ENCODE assay signal across 15 cellular contexts in the genomic region with DNA sequence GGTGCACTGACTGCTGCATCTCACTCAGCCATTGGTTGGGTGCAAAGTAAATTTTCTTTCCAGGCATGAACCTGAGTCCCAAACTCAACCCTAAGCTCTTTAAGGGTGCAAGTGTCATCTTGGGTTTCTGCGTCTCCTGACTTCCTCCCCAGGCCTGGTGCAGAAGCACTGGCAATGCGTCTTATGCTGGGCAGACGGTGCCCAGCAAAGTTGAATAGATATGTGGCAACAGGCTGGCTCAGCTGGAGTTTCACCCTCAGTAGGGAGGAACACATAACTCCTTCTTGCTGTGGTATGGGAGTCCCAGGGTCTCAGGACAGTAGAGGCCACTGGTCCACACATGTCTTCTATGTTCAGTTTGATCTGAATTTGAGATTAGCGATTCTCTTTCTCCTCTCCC.
A peak's percentile ranks its signal among the peaks of the same experiment; 100 is the strongest.
DNase-seq lines count a peak whose midpoint lies in the region; ATAC-seq, FAIRE-seq and TF ChIP-seq lines count a peak whose summit lies in the region.
"Had no signal": no experiment of that assay in that cellular context is flagged by ENCODE, and none has a peak within 500 bp of the region (broad histone marks: within the 10 kb centered on the region; RNA-seq: fewer than 3 reads in every experiment).

No MANE protein-coding gene starts in this region.

- H3K79me2 ChIP-seq in trophoblast cell (ENCODE audit: control insufficient read depth, insufficient read depth, low read length, poor library complexity): no peaks in the 10 kb centered on the region

- H3K36me3 Mint-ChIP-seq in MCF 10A (ENCODE audit: insufficient read depth, unreplicated experiment): no peaks in the 10 kb centered on the region
- H3K36me3 Mint-ChIP-seq: naive thymus-derived CD4-positive, alpha-beta T cell had no signal

- BruUV-seq in MCF 10A (replicated peaks; lab: Mats Ljungman, UMichigan): no TSS peak

- no peak overlapping the region for H3K18ac ChIP-seq in trophoblast cell (ENCODE audit: low read length)

- H3K9ac ChIP-seq in trophoblast cell (ENCODE audit: low read length): no peak overlapping the region

- TF ChIP-seq CTCF in breast epithelium (IDR thresholded peaks at IDR 0.05): no peak
- no peak for TF ChIP-seq CTCF in MCF 10A (IDR thresholded peaks at IDR 0.05; ENCODE audit: unreplicated experiment)

- intact Hi-C loops in breast epithelium (cut with DNase I; ENCODE audit: low total_unique reads): no loop called here
- intact Hi-C loops in MCF 10A (cut with micrococcal nuclease): loop anchor here (5.0 kb wide), 2 partner anchors 87 to 442 kb away; no protein-coding TSS in a partner anchor
- intact Hi-C loops in Right ventricle myocardium superior (cut with DNase I): loop anchor here (10.0 kb wide), 2 partner anchors 310 to 980 kb away; no protein-coding TSS in a partner anchor

- no peak for TF ChIP-seq POLR2A in breast epithelium (IDR thresholded peaks at IDR 0.05)

- no peaks in the 10 kb centered on the region for H3K4me1 ChIP-seq in breast epithelium
- peaks cover 7 to 14% of the 10 kb centered on the region in 2 experiments for H3K4me1 ChIP-seq in trophoblast cell (ENCODE audit: control insufficient read depth in 1 of 2, insufficient read depth in 2 of 2, low read length in 2 of 2)
- H3K4me1 ChIP-seq: SJSA1 had no signal

- FAIRE-seq in urothelium cell line (lab: Jason Lieb, UNC): peak; percentile 27
- FAIRE-seq: GM12891, TTC549 had no signal

- H3K36me3 ChIP-seq in breast epithelium: no peaks in the 10 kb centered on the region
- no peaks in the 10 kb centered on the region for H3K36me3 ChIP-seq in trophoblast cell (ENCODE audit: control insufficient read depth in 1 of 2, insufficient read depth in 2 of 2, low read length in 2 of 2)
- H3K36me3 ChIP-seq: left lung, SJSA1 had no signal

- no peaks in the 10 kb centered on the region for H3K9me3 ChIP-seq in breast epithelium
- H3K9me3 ChIP-seq in trophoblast cell (ENCODE audit: insufficient read depth, low read depth, low read length): peaks cover 3% of the 10 kb centered on the region
- H3K9me3 ChIP-seq: left lung, SJSA1 had no signal

- H3K27ac ChIP-seq in breast epithelium: peak overlapping the region; percentile 48 to 52
- H3K27ac ChIP-seq in trophoblast cell (ENCODE audit: low read depth, low read length): no peak overlapping the region
- H3K27ac ChIP-seq: SJSA1 had no signal

- H2BK5ac ChIP-seq in trophoblast cell (ENCODE audit: low read depth, low read length, poor library complexity): no peak overlapping the region

- H3K79me1 ChIP-seq in trophoblast cell (ENCODE audit: low read length): peaks cover 15% of the 10 kb centered on the region

- POLR2A ChIA-PET in MCF 10A (lab: Yijun Ruan, JAX): no interaction called here

- H4K91ac ChIP-seq in trophoblast cell (ENCODE audit: low read depth, low read length): peak overlapping the region; percentile 50

- no peak overlapping the region for H2AK5ac ChIP-seq in trophoblast cell (ENCODE audit: low read length)

- DNase-seq in breast epithelium (ENCODE audit: low spot score in 2 of 2): no peak
- no peak for DNase-seq in MCF 10A (ENCODE audit: unreplicated experiment)
- DNase-seq in Right ventricle myocardium superior: no peak
- no peak for DNase-seq in trophoblast cell
- no peak for DNase-seq in urothelium cell line (ENCODE audit: low spot score)
- no peak for DNase-seq in NAMALWA (ENCODE audit: low spot score)
- no peak for DNase-seq in dedifferentiated amniotic fluid mesenchymal stem cell (ENCODE audit: extremely low spot score)
- DNase-seq: naive thymus-derived CD4-positive, alpha-beta T cell; NCI-H1436 treated with DMSO at 0.1 percent for 48 hours; stimulated activated naive CD4-positive, alpha-beta T cell treated with Interleukin-2 at 50 U/mL for 16 hours had no signal

- no peak overlapping the region for H3K23ac ChIP-seq in trophoblast cell (ENCODE audit: low read length)

- H4K8ac ChIP-seq in trophoblast cell (ENCODE audit: low read depth, low read length): no peak overlapping the region

- CTCF ChIA-PET in MCF 10A (lab: Yijun Ruan, JAX): interaction anchor here (0.6 to 1.1 kb wide), 4 partner anchors 20 to 985 kb away, joined by 3 to 4 read pairs (median 4); no protein-coding TSS in a partner anchor

- H3K27me3 Mint-ChIP-seq in MCF 10A (ENCODE audit: insufficient read depth, unreplicated experiment): peaks cover 61% of the 10 kb centered on the region

- H4K12ac ChIP-seq in trophoblast cell (ENCODE audit: low read depth, low read length): no peak overlapping the region

- H3K27me3 ChIP-seq in breast epithelium: no peaks in the 10 kb centered on the region
- no peaks in the 10 kb centered on the region for H3K27me3 ChIP-seq in trophoblast cell (ENCODE audit: insufficient read depth, low read length)
- H3K27me3 ChIP-seq: left lung, SJSA1 had no signal

- H3K4me1 Mint-ChIP-seq in MCF 10A (ENCODE audit: insufficient read depth, unreplicated experiment): peaks cover 10% of the 10 kb centered on the region

- H2AFZ ChIP-seq in trophoblast cell (ENCODE audit: insufficient read depth, low read length, poor library complexity): no peak overlapping the region

- no peaks in the 10 kb centered on the region for H3K9me3 Mint-ChIP-seq in MCF 10A (ENCODE audit: unreplicated experiment)

- no peak overlapping the region for H3K27ac Mint-ChIP-seq in MCF 10A (ENCODE audit: low read depth, unreplicated experiment)

- no CpG with 5 or more reads among the region's 4 CpGs for WGBS in trophoblast cell (ENCODE audit: extremely low coverage, insufficient coverage, insufficient read length)

- no peak overlapping the region for H3K4me3 Mint-ChIP-seq in MCF 10A (ENCODE audit: unreplicated experiment)
- H3K4me3 Mint-ChIP-seq: naive thymus-derived CD4-positive, alpha-beta T cell had no signal

- no peak overlapping the region for H2BK120ac ChIP-seq in trophoblast cell (ENCODE audit: insufficient read depth, low read length, poor library complexity)

- no peak overlapping the region for H3K14ac ChIP-seq in trophoblast cell (ENCODE audit: low read length)

- no peak overlapping the region for H3K4me2 ChIP-seq in trophoblast cell (ENCODE audit: low read length)

- no peak overlapping the region for H2BK12ac ChIP-seq in trophoblast cell (ENCODE audit: low read length)

- H3K4me3 ChIP-seq in breast epithelium (no peak overlapping the region), trophoblast cell (ENCODE audit: low read depth, low read length) (no peak overlapping the region)
- H3K4me3 ChIP-seq: left lung, SJSA1 had no signal

- ATAC-seq in Right ventricle myocardium superior (ENCODE audit: poor library complexity) (peak; percentile 16), GM18868 (IDR thresholded peaks at IDR 0.05; ENCODE audit: unreplicated experiment) (no peak)
- ATAC-seq: naive thymus-derived CD4-positive, alpha-beta T cell had no signal

- H3K4ac ChIP-seq in trophoblast cell (ENCODE audit: low read depth, low read length): no peak overlapping the region
